ENCODE assay signal across 1 cellular context in the genomic region with DNA sequence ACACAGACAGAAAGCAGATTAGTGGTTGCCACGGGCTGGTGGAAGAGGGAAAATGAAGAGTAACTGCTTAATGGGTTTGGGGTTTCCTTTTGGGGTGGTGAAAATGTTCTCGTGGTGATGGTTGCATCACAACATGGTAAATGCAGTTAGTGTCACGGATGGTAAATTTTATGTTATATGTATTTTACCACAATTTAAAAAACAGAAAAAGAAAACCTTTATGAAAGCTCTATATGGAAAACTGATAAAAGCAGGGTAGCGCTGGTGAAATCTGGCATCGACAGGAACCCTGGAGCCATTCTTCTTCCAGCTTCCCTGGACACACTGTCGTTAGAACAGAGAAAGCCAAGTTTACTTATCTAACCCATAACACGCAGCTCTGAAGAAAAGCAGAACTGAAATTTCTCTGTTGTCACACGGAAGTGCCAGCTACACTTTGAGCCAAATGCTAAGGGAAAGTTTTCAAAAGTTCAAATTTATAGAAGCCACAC.
TF ChIP-seq lines count a peak whose summit lies in the region.

No MANE protein-coding gene starts in this region.

TF ChIP-seq in GM23338, 12 proteins besides CTCF, POLR2A, EP300 and RAD21 (continued from another document):
- TF ChIP-seq, protein P1, sequence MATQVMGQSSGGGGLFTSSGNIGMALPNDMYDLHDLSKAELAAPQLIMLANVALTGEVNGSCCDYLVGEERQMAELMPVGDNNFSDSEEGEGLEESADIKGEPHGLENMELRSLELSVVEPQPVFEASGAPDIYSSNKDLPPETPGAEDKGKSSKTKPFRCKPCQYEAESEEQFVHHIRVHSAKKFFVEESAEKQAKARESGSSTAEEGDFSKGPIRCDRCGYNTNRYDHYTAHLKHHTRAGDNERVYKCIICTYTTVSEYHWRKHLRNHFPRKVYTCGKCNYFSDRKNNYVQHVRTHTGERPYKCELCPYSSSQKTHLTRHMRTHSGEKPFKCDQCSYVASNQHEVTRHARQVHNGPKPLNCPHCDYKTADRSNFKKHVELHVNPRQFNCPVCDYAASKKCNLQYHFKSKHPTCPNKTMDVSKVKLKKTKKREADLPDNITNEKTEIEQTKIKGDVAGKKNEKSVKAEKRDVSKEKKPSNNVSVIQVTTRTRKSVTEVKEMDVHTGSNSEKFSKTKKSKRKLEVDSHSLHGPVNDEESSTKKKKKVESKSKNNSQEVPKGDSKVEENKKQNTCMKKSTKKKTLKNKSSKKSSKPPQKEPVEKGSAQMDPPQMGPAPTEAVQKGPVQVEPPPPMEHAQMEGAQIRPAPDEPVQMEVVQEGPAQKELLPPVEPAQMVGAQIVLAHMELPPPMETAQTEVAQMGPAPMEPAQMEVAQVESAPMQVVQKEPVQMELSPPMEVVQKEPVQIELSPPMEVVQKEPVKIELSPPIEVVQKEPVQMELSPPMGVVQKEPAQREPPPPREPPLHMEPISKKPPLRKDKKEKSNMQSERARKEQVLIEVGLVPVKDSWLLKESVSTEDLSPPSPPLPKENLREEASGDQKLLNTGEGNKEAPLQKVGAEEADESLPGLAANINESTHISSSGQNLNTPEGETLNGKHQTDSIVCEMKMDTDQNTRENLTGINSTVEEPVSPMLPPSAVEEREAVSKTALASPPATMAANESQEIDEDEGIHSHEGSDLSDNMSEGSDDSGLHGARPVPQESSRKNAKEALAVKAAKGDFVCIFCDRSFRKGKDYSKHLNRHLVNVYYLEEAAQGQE (IDR thresholded peaks at IDR 0.05; ENCODE audit: unreplicated experiment) = no peak
- TF ChIP-seq ZNF331 (CRISPR knock-in tag; IDR thresholded peaks at IDR 0.05; ENCODE audit: low read depth) (no peak), CREB1 (CRISPR knock-in tag; IDR thresholded peaks at IDR 0.05; ENCODE audit: low read depth) (no peak), STAT1 (IDR thresholded peaks at IDR 0.05; ENCODE audit: unreplicated experiment) (no peak), NANOG (IDR thresholded peaks at IDR 0.05; ENCODE audit: borderline replicate concordance) (no peak), JUNB (IDR thresholded peaks at IDR 0.05; ENCODE audit: unreplicated experiment) (no peak), ZNF114 (CRISPR knock-in tag; IDR thresholded peaks at IDR 0.05) (no peak), POLR2AphosphoS5 (IDR thresholded peaks at IDR 0.05; ENCODE audit: low read depth) (no peak), EZH2phosphoT487 (IDR thresholded peaks at IDR 0.05; ENCODE audit: unreplicated experiment) (no peak), EZH2 (IDR thresholded peaks at IDR 0.05; ENCODE audit: low read depth, unreplicated experiment) (no peak)
